8 cellular contexts compared by ENCODE assay signal in genomic region chr7:150405584-150406310, GRCh38. TPM values are rescaled to one million over a fixed set of nuclear protein-coding genes. Genes with fewer than 3 reads are reported as not detected.
DNase-seq lines count a peak whose midpoint lies in the region; ATAC-seq, FAIRE-seq and TF ChIP-seq lines count a peak whose summit lies in the region.

No MANE protein-coding gene starts in this region.

- no peaks in the 10 kb centered on the region for H3K9me3 ChIP-seq in KOPT-K1 (ENCODE audit: insufficient read depth, low read length, poor library complexity, severe bottlenecking)
- no peaks in the 10 kb centered on the region for H3K9me3 ChIP-seq in pancreas

- peak; percentile 44 to 56 (median 48) for ATAC-seq in pancreas
- ATAC-seq in HG03135 (IDR thresholded peaks at IDR 0.05; ENCODE audit: unreplicated experiment) = no peak

- DNase-seq in CMK (ENCODE audit: low read depth) = peak; percentile 77
- peak; percentile 53 for DNase-seq in activated naive CD4-positive, alpha-beta T cell treated with anti-CD3 and anti-CD28 coated beads, Interleukin-2, amount 50 U/mL, for 16 hours
- peak in 38 of 42 donors; percentile 40 to 79 (median 61) for DNase-seq in head of caudate nucleus
- peak in 2 of 6 donors; percentile 69 to 75 for DNase-seq in pancreas
- no peak for DNase-seq in globus pallidus (ENCODE audit: low spot score)
- DNase-seq in superior temporal gyrus (ENCODE audit: extremely low spot score) = no peak

- H3K36me3 ChIP-seq in KOPT-K1 (ENCODE audit: insufficient read depth, low read length) = peaks cover 28% of the 10 kb centered on the region
- H3K36me3 ChIP-seq in pancreas = peaks cover 0 to 6% (median 0%) of the 10 kb centered on the region in 3 donors

- no peak for FAIRE-seq in pancreas (lab: Jason Lieb, UNC)

- TF ChIP-seq CTCF in pancreas (IDR thresholded peaks at IDR 0.05) = no peak

- peak overlapping the region; percentile 95 for H3K27ac ChIP-seq in KOPT-K1 (ENCODE audit: low read depth, low read length, poor library complexity, severe bottlenecking)
- H3K27ac ChIP-seq in pancreas = peak overlapping the region; percentile 86 to 96 (median 94)

- peaks cover 0 to 23% (median 20%) of the 10 kb centered on the region in 3 donors for H3K4me1 ChIP-seq in pancreas

- peak overlapping the region; percentile 28 to 70 (median 59) for H3K4me3 ChIP-seq in pancreas

- intact Hi-C loops in head of caudate nucleus (cut with DNase I) (loop anchor here (2.0 to 5.0 kb wide), 2 partner anchors 15 to 38 kb away; partner anchors contain the start of gene REPIN1), pancreas (cut with DNase I) (no loop called here)

- no peaks in the 10 kb centered on the region for H3K27me3 ChIP-seq in pancreas

- WGBS in pancreas, 2 donors = 3 to 4% methylated on average over 35 of the region's 35 CpGs

RNA-seq across cellular contexts. Expression of gene ZNF775, which starts 26.6 kb away (rescaled TPM):
- 1 to 10 TPM; 2.0 to 3.9 (median 2.8) TPM for total RNA-seq in pancreas
- polyA plus RNA-seq in pancreas = 1 to 10 TPM; 3.2 to 7.4 TPM

RNA-seq across cellular contexts. Expression of gene REPIN1, which starts 37.1 kb away (rescaled TPM):
- 10 to 100 TPM; 48.1 to 76.3 (median 63.2) TPM for total RNA-seq in pancreas
- 10 to 100 TPM; 57.5 to 78.8 TPM for polyA plus RNA-seq in pancreas

RNA-seq across cellular contexts. Expression of gene GIMAP8, which starts 44.7 kb away (rescaled TPM):
- 1 to 10 TPM in 5 of 6 donors, under 1 TPM in 1; 0.75 to 5.9 (median 1.8) TPM for total RNA-seq in pancreas
- 1 to 10 TPM; 2.2 to 3.1 TPM for polyA plus RNA-seq in pancreas

Comparison
In these comparisons a context has a peak if more than half of its experiments do, and no peak if none do; other contexts are left out.
1. DNase-seq: peak in CMK (single experiment), activated naive CD4-positive, alpha-beta T cell treated with anti-CD3 and anti-CD28 coated beads, Interleukin-2, amount 50 U/mL, for 16 hours (single experiment) and head of caudate nucleus (38 of 42); none in globus pallidus (single experiment) and superior temporal gyrus (single experiment).